In the genomic region with DNA sequence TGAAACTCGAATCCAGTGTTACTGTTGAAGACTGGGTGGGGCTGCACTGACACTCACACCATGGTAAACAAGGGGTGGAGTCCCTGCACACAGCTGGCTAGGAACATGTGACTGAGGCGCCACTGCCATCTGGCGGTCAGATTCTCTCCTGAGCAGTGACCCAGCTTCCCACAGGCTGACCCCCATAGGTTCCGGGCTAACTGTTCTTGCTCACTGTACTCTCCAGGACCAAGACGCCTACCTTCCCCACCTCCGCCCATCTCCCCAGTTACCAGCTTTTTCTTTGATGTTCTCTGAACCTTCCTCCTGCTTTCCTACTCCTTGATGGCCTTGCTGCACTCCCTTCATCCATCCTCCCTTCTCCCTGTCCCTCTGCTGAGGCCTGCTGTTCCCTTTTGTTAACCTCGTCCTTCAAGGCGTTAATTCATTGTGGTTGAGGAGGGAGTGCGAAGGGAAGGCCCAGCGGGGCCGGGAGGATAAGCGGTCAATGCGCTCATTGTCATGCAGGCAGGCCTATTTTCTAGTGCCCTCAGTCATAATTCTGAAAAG, we compare ENCODE assay signal across 8 cellular contexts.
DNase-seq lines count a peak whose midpoint lies in the region; ATAC-seq and TF ChIP-seq lines count a peak whose summit lies in the region.

No MANE protein-coding gene starts in this region.

- no peak overlapping the region for H3K9ac ChIP-seq in NT2/D1 (ENCODE audit: insufficient read length, low read depth)

- peak; percentile 99 for ATAC-seq in GM21360 (IDR thresholded peaks at IDR 0.05; ENCODE audit: unreplicated experiment)
- peak; percentile 98 for ATAC-seq in naive thymus-derived CD4-positive, alpha-beta T cell
- ATAC-seq in stimulated activated memory B cell treated with anti-CD40 and anti-IgM and Interleukin-4, amounts not matched to agents 10 μg/mL and 1 μg/mL and 100 μg/mL, for 72 hours = peak; percentile 98

- POLR2A ChIA-PET in naive thymus-derived CD4-positive, alpha-beta T cell (lab: Charles Lee) = no interaction called here

- no peak for TF ChIP-seq POLR2A in esophagus squamous epithelium (IDR thresholded peaks at IDR 0.05)

- 53 to 76% methylated on average over 10 to 11 of the region's 13 CpGs for WGBS in esophagus squamous epithelium, 2 donors

- peaks cover 0 to 16% (median 0%) of the 10 kb centered on the region in 7 donors for H3K4me1 Mint-ChIP-seq in naive thymus-derived CD4-positive, alpha-beta T cell
- peaks cover 13% of the 10 kb centered on the region for H3K4me1 Mint-ChIP-seq in stimulated activated memory B cell treated with anti-CD40 and anti-IgM and Interleukin-4, amounts not matched to agents 10 μg/mL and 1 μg/mL and 100 μg/mL, for 72 hours

- peak overlapping the region in 2 of 9 donors; percentile 14 to 78 for H3K27ac Mint-ChIP-seq in naive thymus-derived CD4-positive, alpha-beta T cell
- H3K27ac Mint-ChIP-seq in stimulated activated memory B cell treated with anti-CD40 and anti-IgM and Interleukin-4, amounts not matched to agents 10 μg/mL and 1 μg/mL and 100 μg/mL, for 72 hours = peak overlapping the region; percentile 3

- H3K9me3 ChIP-seq in NT2/D1 (ENCODE audit: insufficient read depth, low read length) = no peaks in the 10 kb centered on the region
- no peaks in the 10 kb centered on the region for H3K9me3 ChIP-seq in esophagus squamous epithelium
- no peaks in the 10 kb centered on the region for H3K9me3 ChIP-seq in naive thymus-derived CD4-positive, alpha-beta T cell (ENCODE audit: control insufficient read depth in 2 of 3, low read length in 3 of 3)

- H3K27me3 ChIP-seq in HL-60 (ENCODE audit: insufficient read depth, poor library complexity, severe bottlenecking) (no peaks in the 10 kb centered on the region), NT2/D1 (ENCODE audit: insufficient read depth, insufficient read length) (no peaks in the 10 kb centered on the region), esophagus squamous epithelium (no peaks in the 10 kb centered on the region)
- H3K27me3 ChIP-seq in naive thymus-derived CD4-positive, alpha-beta T cell (ENCODE audit: control insufficient read depth in 2 of 2, insufficient read depth in 2 of 2, low read length in 2 of 2) = no peaks in the 10 kb centered on the region

- H3K36me3 ChIP-seq in NT2/D1 (ENCODE audit: insufficient read depth, insufficient read length, low read length) (no peaks in the 10 kb centered on the region), esophagus squamous epithelium (no peaks in the 10 kb centered on the region)
- no peaks in the 10 kb centered on the region for H3K36me3 ChIP-seq in naive thymus-derived CD4-positive, alpha-beta T cell (ENCODE audit: control insufficient read depth in 2 of 3, insufficient read depth in 3 of 3, low read length in 3 of 3)

- peaks cover 0 to 14% (median 11%) of the 10 kb centered on the region in 5 donors for H3K27me3 Mint-ChIP-seq in naive thymus-derived CD4-positive, alpha-beta T cell
- peaks cover 9% of the 10 kb centered on the region for H3K27me3 Mint-ChIP-seq in stimulated activated memory B cell treated with anti-CD40 and anti-IgM and Interleukin-4, amounts not matched to agents 10 μg/mL and 1 μg/mL and 100 μg/mL, for 72 hours

- peak overlapping the region in 1 of 10 donors; percentile 29 for H3K4me3 Mint-ChIP-seq in naive thymus-derived CD4-positive, alpha-beta T cell
- H3K4me3 Mint-ChIP-seq in stimulated activated memory B cell treated with anti-CD40 and anti-IgM and Interleukin-4, amounts not matched to agents 10 μg/mL and 1 μg/mL and 100 μg/mL, for 72 hours = no peak overlapping the region

- peak; percentile 52 for DNase-seq in COLO829 (ENCODE audit: low spot score)
- peak; percentile 23 to 60 for DNase-seq in HL-60 (ENCODE audit: low read depth in 1 of 2, low spot score in 1 of 2)
- peak; percentile 79 for DNase-seq in NT2/D1 (ENCODE audit: low read depth, low spot score)
- peak; percentile 37 for DNase-seq in activated CD8-positive, alpha-beta memory T cell treated with anti-CD3 and anti-CD28 coated beads, Interleukin-2, amount 50 U/mL, for 4 hours
- peak; percentile 20 for DNase-seq in esophagus squamous epithelium (lab: John Stamatoyannopoulos, UW)
- peak in 7 of 9 donors; percentile 4 to 48 (median 14) for DNase-seq in naive thymus-derived CD4-positive, alpha-beta T cell

- H3K4me1 ChIP-seq in NT2/D1 (ENCODE audit: insufficient read depth, insufficient read length) (no peaks in the 10 kb centered on the region), esophagus squamous epithelium (peaks cover 0 to 7% (median 0%) of the 10 kb centered on the region in 3 donors)
- H3K4me1 ChIP-seq in naive thymus-derived CD4-positive, alpha-beta T cell (ENCODE audit: control insufficient read depth in 2 of 2, insufficient read depth in 2 of 2, low read length in 2 of 2) = peaks cover 0 to 3% of the 10 kb centered on the region in 2 donors

- H3K9me3 Mint-ChIP-seq in naive thymus-derived CD4-positive, alpha-beta T cell = peaks cover 0 to 5% (median 0%) of the 10 kb centered on the region in 11 donors
- H3K9me3 Mint-ChIP-seq in stimulated activated memory B cell treated with anti-CD40 and anti-IgM and Interleukin-4, amounts not matched to agents 10 μg/mL and 1 μg/mL and 100 μg/mL, for 72 hours = no peaks in the 10 kb centered on the region

- H3K36me3 Mint-ChIP-seq in naive thymus-derived CD4-positive, alpha-beta T cell = peaks cover 0 to 23% (median 0%) of the 10 kb centered on the region in 5 donors
- H3K36me3 Mint-ChIP-seq in stimulated activated memory B cell treated with anti-CD40 and anti-IgM and Interleukin-4, amounts not matched to agents 10 μg/mL and 1 μg/mL and 100 μg/mL, for 72 hours = no peaks in the 10 kb centered on the region

- intact Hi-C loops in esophagus squamous epithelium (cut with DNase I) = no loop called here
- intact Hi-C loops in naive thymus-derived CD4-positive, alpha-beta T cell (cut with micrococcal nuclease) = loop anchor here (2.0 to 5.0 kb wide), 2 partner anchors 133 to 769 kb away; no protein-coding TSS in a partner anchor

- no peak overlapping the region for H3K27ac ChIP-seq in HL-60 (replicated peaks)
- H3K27ac ChIP-seq in esophagus squamous epithelium = peak overlapping the region in 2 of 4 donors; percentile 52 to 59
- H3K27ac ChIP-seq in naive thymus-derived CD4-positive, alpha-beta T cell (ENCODE audit: low read depth, low read length) = no peak overlapping the region

- TF ChIP-seq CTCF in HL-60 (IDR thresholded peaks at IDR 0.05; ENCODE audit: insufficient read depth, low read length) (peak; percentile 46), esophagus squamous epithelium (IDR thresholded peaks at IDR 0.05) (peak in 5 of 6 experiments; percentile 46 to 59 (median 55))

- CTCF ChIA-PET in naive thymus-derived CD4-positive, alpha-beta T cell (lab: Charles Lee) = interaction anchor here (0.6 to 1.6 kb wide), 2 partner anchors 205 to 1142 kb away, joined by 3 to 5 read pairs; no protein-coding TSS in a partner anchor

- H3K4me3 ChIP-seq in HL-60 (replicated peaks; ENCODE audit: insufficient read depth, low read length) (no peak overlapping the region), NT2/D1 (ENCODE audit: insufficient read length, low read depth) (no peak overlapping the region), esophagus squamous epithelium (no peak overlapping the region)
- H3K4me3 ChIP-seq in naive thymus-derived CD4-positive, alpha-beta T cell (ENCODE audit: low read length) = no peak overlapping the region

Comparison
In these comparisons a context has a peak if more than half of its experiments do, and no peak if none do; other contexts are left out.
1. DNase-seq: peak in every context shown above with its lines; median percentile 79 in NT2/D1; 52 in COLO829; 42 in HL-60; 37 in activated CD8-positive, alpha-beta memory T cell treated with anti-CD3 and anti-CD28 coated beads, Interleukin-2, amount 50 U/mL, for 4 hours; 20 in esophagus squamous epithelium; 14 in naive thymus-derived CD4-positive, alpha-beta T cell.